36 cellular contexts compared by ENCODE assay signal in the genomic region with DNA sequence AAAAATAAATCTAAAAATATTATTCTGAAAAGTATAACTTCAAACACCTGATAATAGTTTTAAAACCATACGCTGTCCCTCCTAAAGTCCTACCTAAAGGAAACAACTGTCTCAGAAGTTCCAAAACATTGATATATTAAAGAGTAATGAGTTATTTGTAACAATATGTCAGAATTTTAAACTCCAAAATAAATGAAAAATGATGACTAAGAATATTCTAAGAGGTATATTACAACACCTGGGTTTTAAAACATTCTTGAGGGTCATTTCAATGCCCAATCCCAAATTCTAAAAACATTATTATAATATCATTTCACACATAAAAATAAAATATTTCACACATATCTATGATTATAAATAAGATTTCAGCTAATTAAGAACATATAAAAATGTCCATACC.
"Had no signal": no experiment of that assay in that cellular context is flagged by ENCODE, and none has a peak within 500 bp of the region (broad histone marks: within the 10 kb centered on the region; RNA-seq: fewer than 3 reads in every experiment).

No MANE protein-coding gene starts in this region.

- DNase-seq: activated CD4-positive, alpha-beta T cell treated with anti-CD3 and anti-CD28 coated beads for 1 hour; activated CD4-positive, alpha-beta T cell treated with anti-CD3 and anti-CD28 coated beads for 48 hours; activated CD4-positive, CD25-positive, alpha-beta regulatory T cell; activated CD8-positive, alpha-beta T cell treated with anti-CD3 and anti-CD28 coated beads for 36 hours; activated effector memory CD4-positive, alpha-beta T cell treated with anti-CD3 and anti-CD28 coated beads, Interleukin-2, amount 50 U/mL, for 16 hours; activated naive CD4-positive, alpha-beta T cell; activated naive CD4-positive, alpha-beta T cell treated with anti-CD3 and anti-CD28 coated beads, Interleukin-2, amount 50 U/mL, for 16 hours; activated naive CD8-positive, alpha-beta T cell treated with anti-CD3 and anti-CD28 coated beads for 36 hours; activated T-cell treated with anti-CD3 and anti-CD28 coated beads, Interleukin-2, amount 50 U/mL, for 1 hour; activated T-cell treated with anti-CD3 and anti-CD28 coated beads, Interleukin-2, amount 50 U/mL, for 72 hours; amniotic stem cell; aorta; brain microvascular endothelial cell; Kasumi-1; KG1; MG63; NCI-H1048; NCI-H1105 treated with DMSO at 0.1 percent for 48 hours; NCI-H1436; NCI-H1694 treated with DMSO at 0.1 percent for 48 hours; NCI-H2029; NCI-H345; NCI-H524 treated with DMSO at 0.1 percent for 48 hours; NCI-H748 treated with DMSO at 0.1 percent for 48 hours; NK-92 treated with Interleukin-12 subunit alpha and Interleukin-12 subunit beta, amount 100 ng/mL, for 24 hours; PC-3; Peyer's patch; SIG-M5; T-cell; T-helper 17 cell; T-helper 9 cell; WERI-Rb-1 had no signal

- ATAC-seq: activated CD8-positive, alpha-beta T cell treated with anti-CD3 and anti-CD28 coated beads for 36 hours; activated T-cell treated with anti-CD3 and anti-CD28 coated beads, Interleukin-2, amount 50 U/mL, for 72 hours; activated T-helper 17 cell treated with anti-CD3 and anti-CD28 coated beads, Interleukin-2, amount 50 U/mL, for 72 hours; PC-3; Right ventricle myocardium inferior; SK-N-SH treated with all-trans-retinoic acid at 6 μM for 48 hours; T-cell; T-helper 17 cell had no signal

- H3K36me3 ChIP-seq: MG63 had no signal

- H3K4me3 ChIP-seq: MG63, Peyer's patch had no signal

- H3K27ac ChIP-seq: brain microvascular endothelial cell, Peyer's patch, RWPE1, WERI-Rb-1 had no signal

- H3K27me3 ChIP-seq: brain microvascular endothelial cell, MG63, Peyer's patch had no signal

- H3K9me3 ChIP-seq: MG63, Peyer's patch had no signal
